1 cellular context compared by ENCODE assay signal in genomic region chr11:78230161-78230877, GRCh38.
TF ChIP-seq lines count a peak whose summit lies in the region.

No MANE protein-coding gene starts in this region.

TF ChIP-seq in K562, 482 proteins besides CTCF, POLR2A, EP300 and RAD21 (continued from another document):
- no peak for TF ChIP-seq ARNT (IDR thresholded peaks at IDR 0.05)
- TF ChIP-seq SRSF1 (IDR thresholded peaks at IDR 0.05; ENCODE audit: low read depth, low read length) = no peak
- no peak for TF ChIP-seq ZKSCAN3 (CRISPR knock-in tag; IDR thresholded peaks at IDR 0.05)
- no peak for TF ChIP-seq SMARCC2 (IDR thresholded peaks at IDR 0.05; ENCODE audit: low read depth)
- peak; percentile 57 for TF ChIP-seq MGA (IDR thresholded peaks at IDR 0.05)
- TF ChIP-seq MEIS2 (IDR thresholded peaks at IDR 0.05; ENCODE audit: partially characterized antibody) = peak; percentile 75
- TF ChIP-seq NR2C2 (CRISPR knock-in tag; IDR thresholded peaks at IDR 0.05) = no peak
- no peak; the same call in 1 of the 2 replicates for TF ChIP-seq NR2C2 (tag; IDR thresholded peaks at IDR 0.05)
- TF ChIP-seq SMAD1 (IDR thresholded peaks at IDR 0.05; ENCODE audit: low read depth, low read length, partially characterized antibody) = peak; percentile 92
- 0 out of 4 replicates have a peak, but pooled peaks of 1 of the 2 experiments have one; percentile 21 for TF ChIP-seq RCOR1 (IDR thresholded peaks at IDR 0.05; ENCODE audit: borderline replicate concordance in 1 of 2, low read depth in 2 of 2, low read length in 2 of 2)
- no peak for TF ChIP-seq ZNF764 (CRISPR knock-in tag; IDR thresholded peaks at IDR 0.05; ENCODE audit: low read depth)
- peak; percentile 87 for TF ChIP-seq MYC (IDR thresholded peaks at IDR 0.05; ENCODE audit: low read depth, low read length)
- no peak for TF ChIP-seq MYC (CRISPR knock-in tag; IDR thresholded peaks at IDR 0.05; ENCODE audit: borderline replicate concordance, low read depth)
- TF ChIP-seq JUN (IDR thresholded peaks at IDR 0.05; ENCODE audit: borderline replicate concordance, low read depth, low read length) = no peak
- TF ChIP-seq JUN (CRISPR knock-in tag; IDR thresholded peaks at IDR 0.05; ENCODE audit: borderline replicate concordance) = no peak
- no peak for TF ChIP-seq HIVEP1 (CRISPR knock-in tag; IDR thresholded peaks at IDR 0.05)
